Comparison of ENCODE assay signal across 8 cellular contexts in genomic region chr5:66145737-66146136, GRCh38. TPM values are rescaled to one million over a fixed set of nuclear protein-coding genes. Genes with fewer than 3 reads are reported as not detected.
DNase-seq lines count a peak whose midpoint lies in the region; ATAC-seq and TF ChIP-seq lines count a peak whose summit lies in the region.

No MANE protein-coding gene starts in this region.

- in situ Hi-C loops in mammary epithelial cell (cut with MboI; ENCODE audit: low sequenced_read_pairs in 2 of 2): no loop called here

- intact Hi-C loops in mammary epithelial cell (cut with micrococcal nuclease): no loop called here

- peaks cover 63% of the 10 kb centered on the region for H3K79me2 ChIP-seq in ACC112 (ENCODE audit: control insufficient read depth, insufficient read depth, low read length, unreplicated experiment)
- H3K79me2 ChIP-seq in mammary epithelial cell (ENCODE audit: insufficient read depth, low read length): peaks cover 64% of the 10 kb centered on the region

- BruUV-seq in mammary epithelial cell (replicated peaks; lab: Mats Ljungman, UMichigan): no TSS peak

- H3K27me3 ChIP-seq in ACC112 (ENCODE audit: insufficient read depth, low read length) (no peaks in the 10 kb centered on the region), HUES64 (ENCODE audit: insufficient read depth, low read length) (no peaks in the 10 kb centered on the region), mammary epithelial cell (ENCODE audit: insufficient read depth, low read length) (no peaks in the 10 kb centered on the region), muscle layer of colon (ENCODE audit: control insufficient read depth in 1 of 2, insufficient read depth in 2 of 2, low read length in 2 of 2) (no peaks in the 10 kb centered on the region)

- H2AFZ ChIP-seq in ACC112 (ENCODE audit: low read length, unreplicated experiment) (no peak overlapping the region), mammary epithelial cell (ENCODE audit: low read depth, low read length) (no peak overlapping the region)

- TF ChIP-seq CTCF in mammary epithelial cell (conservative IDR thresholded peaks at IDR 0.05 in 1 of 2, IDR thresholded peaks at IDR 0.05 in 1 of 2; ENCODE audit: extremely low read depth in 1 of 2, insufficient read depth in 1 of 2, low read depth in 1 of 2, low read length in 2 of 2): no peak

- H3K4me3 ChIP-seq in ACC112 (ENCODE audit: low read depth, low read length): peak overlapping the region; percentile 98
- H3K4me3 ChIP-seq in HUES64 (ENCODE audit: low read length): peak overlapping the region; percentile 94
- H3K4me3 ChIP-seq in mammary epithelial cell (replicated peaks in 1 of 3; ENCODE audit: insufficient read depth in 1 of 3, low read depth in 2 of 3, low read length in 3 of 3): peak overlapping the region; percentile 69 to 89 (median 89)
- peak overlapping the region; percentile 41 to 85 for H3K4me3 ChIP-seq in muscle layer of colon (ENCODE audit: low read depth in 1 of 2, low read length in 2 of 2)

- H4K20me1 ChIP-seq in mammary epithelial cell (ENCODE audit: insufficient read depth, low read length): no peaks in the 10 kb centered on the region

- H3K36me3 ChIP-seq in ACC112 (ENCODE audit: insufficient read depth, low read length) (peaks cover 15% of the 10 kb centered on the region; the same call in 1 of the 2 replicates), HUES64 (ENCODE audit: insufficient read depth, low read length) (peaks cover 6% of the 10 kb centered on the region; the same call in 1 of the 2 replicates), mammary epithelial cell (ENCODE audit: insufficient read depth, low read length) (no peaks in the 10 kb centered on the region), muscle layer of colon (ENCODE audit: insufficient read depth, low read length) (no peaks in the 10 kb centered on the region)

- H3K9me3 ChIP-seq in HUES64 (ENCODE audit: insufficient read depth, low read depth, low read length) (no peaks in the 10 kb centered on the region), mammary epithelial cell (replicated peaks; ENCODE audit: insufficient read depth, low read length) (no peaks in the 10 kb centered on the region), muscle layer of colon (ENCODE audit: low read length) (no peaks in the 10 kb centered on the region)

- H3K4me1 ChIP-seq in ACC112 (ENCODE audit: control insufficient read depth, insufficient read depth, low read length, unreplicated experiment) (peaks cover 34% of the 10 kb centered on the region), HUES64 (ENCODE audit: insufficient read depth, low read length) (peaks cover 13% of the 10 kb centered on the region; the same call in 1 of the 2 replicates), mammary epithelial cell (ENCODE audit: insufficient read depth, low read length) (peaks cover 14% of the 10 kb centered on the region), muscle layer of colon (ENCODE audit: insufficient read depth, low read length) (peaks cover 31% of the 10 kb centered on the region)

- dilution Hi-C loops in mammary epithelial cell (cut with HindIII; ENCODE audit: low sequenced_read_pairs): loop anchor here (5.0 kb wide), 1 partner anchor 62 kb away; no protein-coding TSS in a partner anchor

- CTCF ChIA-PET in mammary epithelial cell (lab: Charles Lee; ENCODE audit: low non-redundant PET): no interaction called here

- no peak for ATAC-seq in GM21447 (IDR thresholded peaks at IDR 0.05; ENCODE audit: unreplicated experiment)
- ATAC-seq in HG02763 (IDR thresholded peaks at IDR 0.05; ENCODE audit: unreplicated experiment): no peak

- 88% methylated on average over 8 of the region's 8 CpGs for WGBS in HUES64
- whole genome bisulfite sequencing in mammary epithelial cell (ENCODE audit: low coverage, missing lambda C conversion rate): under 1% methylated on average over 8 of the region's 8 CpGs

- H3K27ac ChIP-seq in ACC112 (ENCODE audit: low read depth, low read length): peak overlapping the region; percentile 92
- H3K27ac ChIP-seq in HUES64 (ENCODE audit: low read depth, low read length): no peak overlapping the region
- H3K27ac ChIP-seq in mammary epithelial cell (ENCODE audit: insufficient read depth, low read depth, low read length): peak overlapping the region; percentile 96
- H3K27ac ChIP-seq in muscle layer of colon (ENCODE audit: low read depth, low read length): peak overlapping the region; percentile 100

- H3K9ac ChIP-seq in HUES64 (ENCODE audit: low read depth, low read length) (peak overlapping the region; percentile 98; the same call in 1 of the 2 replicates), mammary epithelial cell (ENCODE audit: insufficient read depth, low read length) (peak overlapping the region; percentile 99), muscle layer of colon (ENCODE audit: low read length) (peak overlapping the region; percentile 84)

- H3K4me2 ChIP-seq in mammary epithelial cell (ENCODE audit: insufficient read depth, low read depth, low read length): peak overlapping the region; percentile 96

- DNase-seq in mammary epithelial cell: no peak
- DNase-seq in medulla oblongata (ENCODE audit: extremely low spot score): no peak
- no peak for DNase-seq in stimulated activated CD4-positive, alpha-beta T cell treated with anti-CD3 and anti-CD28 coated beads, Interleukin-15, amount 100 ng/mL, for 24 hours

RNA-seq across cellular contexts. Expression of gene SREK1, which starts 1.6 kb away (rescaled TPM):
- polyA plus RNA-seq in HUES64 (2013, experiment 1 of 2): 32.3 TPM
- polyA plus RNA-seq in HUES64 (2013, experiment 2 of 2): 31.6 TPM
- 10 to 100 TPM; 62.2 to 71.5 TPM for total RNA-seq in mammary epithelial cell
- 14.8 TPM for polyA plus RNA-seq in mammary epithelial cell
- 49.9 TPM for polyA minus RNA-seq in mammary epithelial cell
